29 cellular contexts compared by ENCODE assay signal in genomic region chr3:59526999-59527398, GRCh38.
A peak's percentile ranks its signal among the peaks of the same experiment; 100 is the strongest.
DNase-seq lines count a peak whose midpoint lies in the region; ATAC-seq and TF ChIP-seq lines count a peak whose summit lies in the region.
"Had no signal": no experiment of that assay in that cellular context is flagged by ENCODE, and none has a peak within 500 bp of the region (broad histone marks: within the 10 kb centered on the region; RNA-seq: fewer than 3 reads in every experiment).

No MANE protein-coding gene starts in this region.

- H3K27ac Mint-ChIP-seq in activated CD4-positive, alpha-beta T cell treated with anti-CD3 and anti-CD28 coated beads, Interleukin-2, amount 10 ng/mL, durations not matched to agents 24 days and 14 days, result peak overlapping the region; percentile 68
- peak overlapping the region; percentile 50 for H3K27ac Mint-ChIP-seq in activated naive CD8-positive, alpha-beta T cell
- H3K27ac Mint-ChIP-seq: CD14-positive monocyte; memory B cell; stimulated activated naive B cell treated with anti-CD40 and anti-IgM and Interleukin-4, amounts not matched to agents 10 μg/mL and 1 μg/mL and 100 μg/mL, for 72 hours had no signal

- no peak for TF ChIP-seq POLR2A in body of pancreas (IDR thresholded peaks at IDR 0.05)

- H3K27me3 Mint-ChIP-seq in activated CD4-positive, alpha-beta T cell treated with anti-CD3 and anti-CD28 coated beads, Interleukin-2, amount 10 ng/mL, durations not matched to agents 24 days and 14 days, result no peaks in the 10 kb centered on the region
- H3K27me3 Mint-ChIP-seq in activated naive CD8-positive, alpha-beta T cell, result no peaks in the 10 kb centered on the region
- H3K27me3 Mint-ChIP-seq: memory B cell; stimulated activated naive B cell treated with anti-CD40 and anti-IgM and Interleukin-4, amounts not matched to agents 10 μg/mL and 1 μg/mL and 100 μg/mL, for 72 hours had no signal

- in situ Hi-C loops in GM13977 (cut with MboI; ENCODE audit: low pct_unique_long_range_greater_than_20kb, low sequenced_read_pairs, unreplicated experiment), result no loop called here

- no peak overlapping the region for H3K27ac ChIP-seq in body of pancreas
- H3K27ac ChIP-seq: heart left ventricle, left lung, ovary had no signal

- H3K9me3 ChIP-seq in body of pancreas, result no peaks in the 10 kb centered on the region
- H3K9me3 ChIP-seq: Caco-2, HAP-1, left lung, ovary had no signal

- no peaks in the 10 kb centered on the region for H3K27me3 ChIP-seq in body of pancreas
- H3K27me3 ChIP-seq: left lung, ovary had no signal

- DNase-seq in activated CD4-positive, alpha-beta T cell treated with anti-CD3 and anti-CD28 coated beads, Interleukin-2, amount 10 ng/mL, durations not matched to agents 24 days and 14 days, result no peak
- no peak for DNase-seq in activated CD4-positive, alpha-beta T cell treated with anti-CD3 and anti-CD28 coated beads for 48 hours
- DNase-seq in GM13977 (ENCODE audit: low spot score) (peak; percentile 5), body of pancreas (no peak), NOMO-1 (lab: John Stamatoyannopoulos, UW; ENCODE audit: unreplicated experiment in 2 of 2) (no peak), amygdala (lab: John Stamatoyannopoulos, UW) (no peak)
- DNase-seq: activated CD4-positive, alpha-beta T cell treated with anti-CD3 and anti-CD28 coated beads, Interleukin-2, amount 50 U/mL, for 1 hour; activated CD8-positive, alpha-beta memory T cell treated with anti-CD3 and anti-CD28 coated beads, Interleukin-2, amount 50 U/mL, for 48 hours; anterior cingulate cortex; Caco-2; DMS53; foreskin melanocyte; heart left ventricle; islet precursor cell; left lung; NCI-H1048; NCI-H1694; NCI-H446 treated with DMSO at 0.1 percent for 48 hours; NCI-H774; ovary; SIG-M5; stimulated activated naive B cell treated with anti-CD40 and anti-IgM and Interleukin-4, amounts not matched to agents 10 μg/mL and 1 μg/mL and 100 μg/mL, for 72 hours; SW 1271 had no signal

- H3K9me3 Mint-ChIP-seq in activated CD4-positive, alpha-beta T cell treated with anti-CD3 and anti-CD28 coated beads, Interleukin-2, amount 10 ng/mL, durations not matched to agents 24 days and 14 days, result peaks cover 24% of the 10 kb centered on the region
- H3K9me3 Mint-ChIP-seq in activated naive CD8-positive, alpha-beta T cell (ENCODE audit: low read depth), result peaks cover 4% of the 10 kb centered on the region
- H3K9me3 Mint-ChIP-seq: memory B cell; stimulated activated naive B cell treated with anti-CD40 and anti-IgM and Interleukin-4, amounts not matched to agents 10 μg/mL and 1 μg/mL and 100 μg/mL, for 72 hours had no signal

- intact Hi-C loops in activated CD4-positive, alpha-beta T cell treated with anti-CD3 and anti-CD28 coated beads, Interleukin-2, amount 10 ng/mL, durations not matched to agents 24 days and 14 days (cut with micrococcal nuclease), result loop anchor here (1.0 kb wide), 2 partner anchors 76 to 141 kb away; no protein-coding TSS in a partner anchor
- intact Hi-C loops in body of pancreas (cut with DNase I), result no loop called here

- H3K4me1 Mint-ChIP-seq in activated CD4-positive, alpha-beta T cell treated with anti-CD3 and anti-CD28 coated beads, Interleukin-2, amount 10 ng/mL, durations not matched to agents 24 days and 14 days, result peaks cover 11% of the 10 kb centered on the region
- peaks cover 6% of the 10 kb centered on the region for H3K4me1 Mint-ChIP-seq in activated naive CD8-positive, alpha-beta T cell (ENCODE audit: low read depth)
- H3K4me1 Mint-ChIP-seq: CD14-positive monocyte; memory B cell; neural crest cell; stimulated activated naive B cell treated with anti-CD40 and anti-IgM and Interleukin-4, amounts not matched to agents 10 μg/mL and 1 μg/mL and 100 μg/mL, for 72 hours had no signal

- no peak overlapping the region for H3K4me3 Mint-ChIP-seq in activated CD4-positive, alpha-beta T cell treated with anti-CD3 and anti-CD28 coated beads, Interleukin-2, amount 10 ng/mL, durations not matched to agents 24 days and 14 days
- H3K4me3 Mint-ChIP-seq in activated naive CD8-positive, alpha-beta T cell, result no peak overlapping the region
- H3K4me3 Mint-ChIP-seq: CD14-positive monocyte; memory B cell; neural crest cell; stimulated activated naive B cell treated with anti-CD40 and anti-IgM and Interleukin-4, amounts not matched to agents 10 μg/mL and 1 μg/mL and 100 μg/mL, for 72 hours had no signal

- H3K36me3 Mint-ChIP-seq in activated CD4-positive, alpha-beta T cell treated with anti-CD3 and anti-CD28 coated beads, Interleukin-2, amount 10 ng/mL, durations not matched to agents 24 days and 14 days (ENCODE audit: low read depth), result peaks cover 8% of the 10 kb centered on the region
- H3K36me3 Mint-ChIP-seq in activated naive CD8-positive, alpha-beta T cell, result peaks cover 2% of the 10 kb centered on the region
- H3K36me3 Mint-ChIP-seq: CD14-positive monocyte; memory B cell; stimulated activated naive B cell treated with anti-CD40 and anti-IgM and Interleukin-4, amounts not matched to agents 10 μg/mL and 1 μg/mL and 100 μg/mL, for 72 hours had no signal

- ATAC-seq in GM21619 (IDR thresholded peaks at IDR 0.05; ENCODE audit: unreplicated experiment) (peak; percentile 69), body of pancreas (no peak)
- ATAC-seq: heart left ventricle; left lung; stimulated activated naive B cell treated with anti-CD40 and anti-IgM and Interleukin-4, amounts not matched to agents 10 μg/mL and 1 μg/mL and 100 μg/mL, for 72 hours had no signal

- TF ChIP-seq CTCF in GM13977 (IDR thresholded peaks at IDR 0.05; ENCODE audit: extremely low read depth, insufficient read depth, missing control alignments) (no peak), body of pancreas (IDR thresholded peaks at IDR 0.05) (no peak)

- H3K36me3 ChIP-seq in body of pancreas (replicated peaks in 1 of 2; ENCODE audit: insufficient read depth in 1 of 2, low read depth in 2 of 2), result no peaks in the 10 kb centered on the region
- H3K36me3 ChIP-seq: HAP-1, heart left ventricle, left lung, ovary had no signal

- peaks cover 6% of the 10 kb centered on the region for H3K4me1 ChIP-seq in body of pancreas
- H3K4me1 ChIP-seq: Caco-2, HAP-1, heart left ventricle, left lung had no signal

- no peak overlapping the region for H3K4me3 ChIP-seq in body of pancreas
- H3K4me3 ChIP-seq: HAP-1, heart left ventricle, left lung, ovary had no signal
